In genomic region chr22:27835446-27835845, GRCh38 we compare ENCODE assay signal across 1 cellular context.
TF ChIP-seq lines count a peak whose summit lies in the region.

No MANE protein-coding gene starts in this region.

TF ChIP-seq in H1, 55 proteins besides CTCF, POLR2A, EP300 and RAD21:
- TF ChIP-seq TCF12 (IDR thresholded peaks at IDR 0.05; ENCODE audit: low read depth, low read length) (no peak), KDM4A (IDR thresholded peaks at IDR 0.05; ENCODE audit: low read depth, low read length, severe bottlenecking) (no peak), USF2 (IDR thresholded peaks at IDR 0.05; ENCODE audit: low read length) (no peak)
